Comparison of ENCODE assay signal across 8 cellular contexts in genomic region chr11:17014774-17015638, GRCh38. TPM values are rescaled to one million over a fixed set of nuclear protein-coding genes. Genes with fewer than 3 reads are reported as not detected.
DNase-seq lines count a peak whose midpoint lies in the region; ATAC-seq and TF ChIP-seq lines count a peak whose summit lies in the region.

No MANE protein-coding gene starts in this region.

- peak overlapping the region; percentile 69 for H3K27ac Mint-ChIP-seq in activated T-helper 2 cell treated with anti-CD3 and anti-CD28 coated beads, Interferon-gamma antibody, Interleukin-2, Interleukin-4, amounts not matched to agents 10 μg/mL and 5 μg/mL and 100 μg/mL, durations not matched to agents 14 hours and 24 hours and 36 hours

- peak; percentile 56 for TF ChIP-seq CTCF in cardiac muscle cell (IDR thresholded peaks at IDR 0.05; ENCODE audit: low read depth, low read length)

- H3K4me3 ChIP-seq in cardiac muscle cell, result peak overlapping the region; percentile 79

- no peaks in the 10 kb centered on the region for H3K4me1 ChIP-seq in cardiac muscle cell (ENCODE audit: low read depth)

- H3K27me3 ChIP-seq in cardiac muscle cell, result peaks cover 58% of the 10 kb centered on the region

- H3K9me3 ChIP-seq in cardiac muscle cell (ENCODE audit: low read depth), result no peaks in the 10 kb centered on the region

- peaks cover 6% of the 10 kb centered on the region for H3K4me1 Mint-ChIP-seq in activated T-helper 2 cell treated with anti-CD3 and anti-CD28 coated beads, Interferon-gamma antibody, Interleukin-2, Interleukin-4, amounts not matched to agents 10 μg/mL and 5 μg/mL and 100 μg/mL, durations not matched to agents 14 hours and 24 hours and 36 hours (ENCODE audit: low read depth)

- no peaks in the 10 kb centered on the region for H3K9me3 Mint-ChIP-seq in activated T-helper 2 cell treated with anti-CD3 and anti-CD28 coated beads, Interferon-gamma antibody, Interleukin-2, Interleukin-4, amounts not matched to agents 10 μg/mL and 5 μg/mL and 100 μg/mL, durations not matched to agents 14 hours and 24 hours and 36 hours

- intact Hi-C loops in cardiac septum (cut with DNase I), result loop anchor here (5.0 kb wide), 1 partner anchor 42 kb away; no protein-coding TSS in a partner anchor
- intact Hi-C loops in activated T-helper 2 cell treated with anti-CD3 and anti-CD28 coated beads, Interferon-gamma antibody, Interleukin-2, Interleukin-4, amounts not matched to agents 10 μg/mL and 5 μg/mL and 100 μg/mL, durations not matched to agents 14 hours and 24 hours and 36 hours (cut with micrococcal nuclease), result no loop called here
- intact Hi-C loops in left cardiac atrium (cut with DNase I), result loop anchor here (5.0 to 10.0 kb wide), 2 partner anchors 50 to 68 kb away; no protein-coding TSS in a partner anchor

- H3K27ac ChIP-seq in cardiac muscle cell, result no peak overlapping the region

- DNase-seq in cardiac muscle cell (ENCODE audit: low read depth in 1 of 2, low spot score in 1 of 2) (peak; percentile 21 to 56), cardiac septum (ENCODE audit: low spot score) (no peak), NCI-H1930 (lab: John Stamatoyannopoulos, UW) (peak; percentile 61 to 62), left cardiac atrium (peak; percentile 23), renal cortical epithelial cell (ENCODE audit: low read depth) (peak; percentile 79)
- no peak for DNase-seq in activated T-helper 2 cell treated with anti-CD3 and anti-CD28 coated beads, Interferon-gamma antibody, Interleukin-2, Interleukin-4, amounts not matched to agents 10 μg/mL and 5 μg/mL and 100 μg/mL, durations not matched to agents 14 hours and 24 hours and 36 hours (ENCODE audit: low spot score)

- ATAC-seq in left cardiac atrium (peak; percentile 5 to 14), GM19035 (IDR thresholded peaks at IDR 0.05; ENCODE audit: unreplicated experiment) (no peak), GM21515 (IDR thresholded peaks at IDR 0.05; ENCODE audit: unreplicated experiment) (no peak)

- no peaks in the 10 kb centered on the region for H3K36me3 ChIP-seq in cardiac muscle cell

- H3K4me3 Mint-ChIP-seq in activated T-helper 2 cell treated with anti-CD3 and anti-CD28 coated beads, Interferon-gamma antibody, Interleukin-2, Interleukin-4, amounts not matched to agents 10 μg/mL and 5 μg/mL and 100 μg/mL, durations not matched to agents 14 hours and 24 hours and 36 hours (ENCODE audit: low read depth), result peak overlapping the region; percentile 86

- peaks cover 41% of the 10 kb centered on the region for H3K27me3 Mint-ChIP-seq in activated T-helper 2 cell treated with anti-CD3 and anti-CD28 coated beads, Interferon-gamma antibody, Interleukin-2, Interleukin-4, amounts not matched to agents 10 μg/mL and 5 μg/mL and 100 μg/mL, durations not matched to agents 14 hours and 24 hours and 36 hours (ENCODE audit: low read depth)

- H3K36me3 Mint-ChIP-seq in activated T-helper 2 cell treated with anti-CD3 and anti-CD28 coated beads, Interferon-gamma antibody, Interleukin-2, Interleukin-4, amounts not matched to agents 10 μg/mL and 5 μg/mL and 100 μg/mL, durations not matched to agents 14 hours and 24 hours and 36 hours (ENCODE audit: low read depth), result no peaks in the 10 kb centered on the region

RNA-seq across cellular contexts. Expression of gene PLEKHA7, which starts 0.8 kb away (rescaled TPM):
- total RNA-seq in cardiac muscle cell (65.0 and 167 TPM in 2 replicates), cardiac septum (77.1 TPM), left cardiac atrium (10 to 100 TPM; 23.6 to 31.1 TPM), renal cortical epithelial cell (6.4 and 22.2 TPM in 2 replicates)
- polyA plus RNA-seq in cardiac muscle cell, result 40.8 and 97.6 TPM in 2 replicates
- total RNA-seq in activated T-helper 2 cell treated with anti-CD3 and anti-CD28 coated beads, Interferon-gamma antibody, Interleukin-2, Interleukin-4, amounts not matched to agents 10 μg/mL and 5 μg/mL and 100 μg/mL, durations not matched to agents 14 hours and 24 hours and 36 hours, result 50.2 and 51.3 TPM in 2 replicates

Comparison
In these comparisons a context has a peak if more than half of its experiments do, and no peak if none do; other contexts are left out.
1. DNase-seq: peak in cardiac muscle cell (2 of 2), NCI-H1930 (2 of 2), left cardiac atrium (single experiment) and renal cortical epithelial cell (single experiment); none in cardiac septum (single experiment) and activated T-helper 2 cell treated with anti-CD3 and anti-CD28 coated beads, Interferon-gamma antibody, Interleukin-2, Interleukin-4, amounts not matched to agents 10 μg/mL and 5 μg/mL and 100 μg/mL, durations not matched to agents 14 hours and 24 hours and 36 hours (single experiment).
2. ATAC-seq: peak in left cardiac atrium (2 of 2); none in GM19035 (single experiment) and GM21515 (single experiment).